8 cellular contexts compared by ENCODE assay signal in genomic region chr6:12012231-12012565, GRCh38.
DNase-seq lines count a peak whose midpoint lies in the region; ATAC-seq and TF ChIP-seq lines count a peak whose summit lies in the region.

HIVEP1 (plus strand) TSS chr6:12012312; CDS start chr6:12015629, 3,317 bp downstream.

- DNase-seq in cardiac fibroblast (ENCODE audit: low read depth in 2 of 2) (peak in 1 of 2 donors; percentile 37), kidney tubule cell (ENCODE audit: low spot score) (peak; percentile 40)
- peak; percentile 6 for DNase-seq in stimulated activated CD8-positive, alpha-beta memory T cell treated with anti-CD3 and anti-CD28 coated beads, Interleukin-4, amount 100 ng/mL, for 24 hours (ENCODE audit: low read depth)

- peak within 1 kb of the TSS; percentile 88 for H3K9ac ChIP-seq in OCI-LY1 (ENCODE audit: low read length)

- TF ChIP-seq CTCF in 22Rv1 (IDR thresholded peaks at IDR 0.05): no peak
- TF ChIP-seq CTCF in OCI-LY1 (IDR thresholded peaks at IDR 0.05; ENCODE audit: low read length): no peak
- no peak for TF ChIP-seq CTCF in cardiac fibroblast (IDR thresholded peaks at IDR 0.05; ENCODE audit: low read depth, low read length)

- peaks cover 34% of the 10 kb centered on the region for H3K36me3 ChIP-seq in OCI-LY1 (ENCODE audit: insufficient read depth, low read length)

- ATAC-seq in GM19328 (IDR thresholded peaks at IDR 0.05; ENCODE audit: unreplicated experiment) (peak; percentile 1), HG02588 (IDR thresholded peaks at IDR 0.05; ENCODE audit: unreplicated experiment) (no peak), GM21723 (IDR thresholded peaks at IDR 0.05; ENCODE audit: unreplicated experiment) (no peak)

- no peaks in the 10 kb centered on the region for H3F3A ChIP-seq in OCI-LY1 (ENCODE audit: insufficient read depth, low read length)

- H3K79me2 ChIP-seq in OCI-LY1 (ENCODE audit: insufficient read depth, low read length): peaks cover 55% of the 10 kb centered on the region

- peaks cover 34% of the 10 kb centered on the region for H3K4me1 ChIP-seq in OCI-LY1 (ENCODE audit: insufficient read depth, low read length, severe bottlenecking)

- no peaks in the 10 kb centered on the region for H3K9me2 ChIP-seq in OCI-LY1 (ENCODE audit: low read depth, low read length)

- peak within 1 kb of the TSS; percentile 96 for H3K4me2 ChIP-seq in OCI-LY1 (ENCODE audit: low read length)

- no peak within 1 kb of the TSS for H2AFZ ChIP-seq in OCI-LY1 (ENCODE audit: low read length)

- H3K27me3 ChIP-seq in OCI-LY1 (ENCODE audit: insufficient read depth, low read length): no peaks in the 10 kb centered on the region

- 0 out of 2 replicates have a peak, but pooled peaks cover 2% of the 10 kb centered on the region for H3K9me3 ChIP-seq in OCI-LY1 (ENCODE audit: low read length)

- H4K20me1 ChIP-seq in OCI-LY1 (ENCODE audit: insufficient read depth, low read length): no peaks in the 10 kb centered on the region

- H3K27ac ChIP-seq in 22Rv1 (peak within 1 kb of the TSS; percentile 98), OCI-LY1 (ENCODE audit: low read depth, low read length, poor library complexity, severe bottlenecking) (peak within 1 kb of the TSS; percentile 70)

- peak within 1 kb of the TSS; percentile 99 for H3K4me3 ChIP-seq in OCI-LY1 (ENCODE audit: low read depth, low read length, poor library complexity, severe bottlenecking)
- peak within 1 kb of the TSS; percentile 84 to 94 for H3K4me3 ChIP-seq in cardiac fibroblast (replicated peaks in 1 of 2; ENCODE audit: low read depth in 2 of 2, low read length in 2 of 2)
